14 cellular contexts compared by ENCODE assay signal in the genomic region with DNA sequence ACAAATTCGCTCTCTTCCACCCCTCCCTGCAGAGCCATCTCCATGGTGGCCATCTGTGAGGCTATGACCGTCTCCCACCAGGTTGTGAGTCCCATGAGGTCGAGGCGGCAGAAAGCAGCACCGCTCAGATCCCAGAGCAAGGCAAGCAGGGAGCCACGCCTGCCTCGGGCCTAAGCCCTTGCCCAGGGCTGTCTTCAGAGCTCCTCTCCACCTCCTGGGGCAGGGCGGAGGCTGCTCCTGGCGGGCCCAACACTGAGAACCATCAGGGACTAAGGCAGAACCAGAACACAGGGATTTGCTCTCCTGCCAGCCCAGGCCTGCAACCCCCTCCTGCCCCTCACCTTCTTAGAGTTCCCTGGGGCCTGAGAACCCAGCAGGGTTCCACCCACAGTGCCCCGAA.
"Had no signal": no experiment of that assay in that cellular context is flagged by ENCODE, and none has a peak within 500 bp of the region (broad histone marks: within the 10 kb centered on the region; RNA-seq: fewer than 3 reads in every experiment).

No MANE protein-coding gene starts in this region.

- H3K4me3 ChIP-seq: ascending aorta, lower lobe of right lung, ovary, sigmoid colon, spleen, tibial nerve, uterus had no signal

- H3K4me3 Mint-ChIP-seq: neural crest cell had no signal

- H3K27me3 ChIP-seq: ascending aorta, ovary, sigmoid colon, spleen, tibial nerve, uterus had no signal

- H3K9me3 ChIP-seq: ascending aorta, lower lobe of right lung, ovary, sigmoid colon, spleen, tibial nerve, uterus had no signal

- DNase-seq: activated CD4-positive, alpha-beta T cell treated with anti-CD3 and anti-CD28 coated beads, Interleukin-2, amount 50 U/mL, for 4 hours; activated gamma-delta T cell; left colon; lower lobe of right lung; ovary; sigmoid colon; spleen; stimulated activated CD4-positive, alpha-beta T cell treated with anti-CD3 and anti-CD28 coated beads, Interleukin-2, amount 100 ng/mL, for 24 hours; stimulated activated naive B cell treated with anti-CD40 and anti-IgM and Interleukin-4, amounts not matched to agents 10 μg/mL and 1 μg/mL and 100 μg/mL, for 72 hours; substantia nigra; uterus had no signal

- ATAC-seq: left colon; lower lobe of right lung; stimulated activated naive B cell treated with anti-CD40 and anti-IgM and Interleukin-4, amounts not matched to agents 10 μg/mL and 1 μg/mL and 100 μg/mL, for 72 hours had no signal

- H3K9me3 Mint-ChIP-seq: neural crest cell; stimulated activated naive B cell treated with anti-CD40 and anti-IgM and Interleukin-4, amounts not matched to agents 10 μg/mL and 1 μg/mL and 100 μg/mL, for 72 hours had no signal

- H3K4me1 Mint-ChIP-seq: neural crest cell had no signal

- H3K4me1 ChIP-seq: ascending aorta, lower lobe of right lung, sigmoid colon, tibial nerve, uterus had no signal

- H3K36me3 Mint-ChIP-seq: stimulated activated naive B cell treated with anti-CD40 and anti-IgM and Interleukin-4, amounts not matched to agents 10 μg/mL and 1 μg/mL and 100 μg/mL, for 72 hours had no signal

- H3K27ac ChIP-seq: ascending aorta, lower lobe of right lung, ovary, sigmoid colon, tibial nerve, uterus had no signal

- H3K36me3 ChIP-seq: ascending aorta, lower lobe of right lung, ovary, sigmoid colon, spleen, tibial nerve, uterus had no signal
